8 cellular contexts compared by ENCODE assay signal in genomic region chr12:76621582-76622024, GRCh38.
A peak's percentile ranks its signal among the peaks of the same experiment; 100 is the strongest.
DNase-seq lines count a peak whose midpoint lies in the region; ATAC-seq and TF ChIP-seq lines count a peak whose summit lies in the region.

No MANE protein-coding gene starts in this region.

- H3K4me3 ChIP-seq in SU-DHL-6 (ENCODE audit: insufficient read depth, low read length, poor library complexity, severe bottlenecking) (no peak overlapping the region), retinal pigment epithelial cell (ENCODE audit: low read length) (no peak overlapping the region)

- H3K27me3 ChIP-seq in SU-DHL-6 (ENCODE audit: low read length): no peaks in the 10 kb centered on the region

- peaks cover 4% of the 10 kb centered on the region for H3K4me1 Mint-ChIP-seq in activated naive CD8-positive, alpha-beta T cell treated with anti-CD3 and anti-CD28 coated beads, Interleukin-2, amount 50 U/mL, for 24 hours

- no peak overlapping the region for H3K27ac Mint-ChIP-seq in activated naive CD8-positive, alpha-beta T cell treated with anti-CD3 and anti-CD28 coated beads, Interleukin-2, amount 50 U/mL, for 24 hours

- H3K4me3 Mint-ChIP-seq in activated naive CD8-positive, alpha-beta T cell treated with anti-CD3 and anti-CD28 coated beads, Interleukin-2, amount 50 U/mL, for 24 hours: no peak overlapping the region

- peak; percentile 85 for TF ChIP-seq CTCF in GM12872 (IDR thresholded peaks at IDR 0.05; ENCODE audit: insufficient read depth, low read depth, low read length)
- peak; percentile 66 for TF ChIP-seq CTCF in SU-DHL-6 (IDR thresholded peaks at IDR 0.05; ENCODE audit: insufficient read depth, low read length, poor library complexity, severe bottlenecking)
- peak; percentile 92 for TF ChIP-seq CTCF in retinal pigment epithelial cell (conservative IDR thresholded peaks at IDR 0.05; ENCODE audit: low read depth, low read length)

- DNase-seq in NCI-H128 (lab: John Stamatoyannopoulos, UW; ENCODE audit: unreplicated experiment): peak; percentile 64
- DNase-seq in activated naive CD8-positive, alpha-beta T cell treated with anti-CD3 and anti-CD28 coated beads, Interleukin-2, amount 50 U/mL, for 24 hours: peak; percentile 68
- DNase-seq in left cardiac atrium: peak; percentile 63
- no peak for DNase-seq in retinal pigment epithelial cell (ENCODE audit: low read depth)

- ATAC-seq in HG02610 (IDR thresholded peaks at IDR 0.05; ENCODE audit: unreplicated experiment) (peak; percentile 74), left cardiac atrium (peak; percentile 65 to 86), HG03457 (IDR thresholded peaks at IDR 0.05; ENCODE audit: unreplicated experiment) (no peak)
- peak; percentile 71 for ATAC-seq in activated naive CD8-positive, alpha-beta T cell treated with anti-CD3 and anti-CD28 coated beads, Interleukin-2, amount 50 U/mL, for 24 hours

- no peaks in the 10 kb centered on the region for H4K20me1 ChIP-seq in SU-DHL-6 (ENCODE audit: low read depth, low read length)

- no peak overlapping the region for H3K27ac ChIP-seq in SU-DHL-6 (ENCODE audit: low read depth, low read length)

- no peaks in the 10 kb centered on the region for H3F3A ChIP-seq in SU-DHL-6 (ENCODE audit: insufficient read depth)

- H3K9me2 ChIP-seq in SU-DHL-6 (replicated peaks; ENCODE audit: insufficient read depth, low read length): no peaks in the 10 kb centered on the region

- H3K9ac ChIP-seq in SU-DHL-6 (ENCODE audit: low read length): no peak overlapping the region

- no peaks in the 10 kb centered on the region for H3K79me2 ChIP-seq in SU-DHL-6 (ENCODE audit: insufficient read depth, low read length)

- H3K27me3 Mint-ChIP-seq in activated naive CD8-positive, alpha-beta T cell treated with anti-CD3 and anti-CD28 coated beads, Interleukin-2, amount 50 U/mL, for 24 hours: peaks cover 3% of the 10 kb centered on the region

- intact Hi-C loops in left cardiac atrium (cut with DNase I): loop anchor here (1.0 to 10.0 kb wide), 4 partner anchors 170 to 393 kb away; no protein-coding TSS in a partner anchor

- no peak overlapping the region for H2AFZ ChIP-seq in SU-DHL-6 (ENCODE audit: low read depth, low read length, severe bottlenecking)

- H3K9me3 ChIP-seq in SU-DHL-6 (ENCODE audit: insufficient read depth, low read length): no peaks in the 10 kb centered on the region

- no peaks in the 10 kb centered on the region for H3K36me3 Mint-ChIP-seq in activated naive CD8-positive, alpha-beta T cell treated with anti-CD3 and anti-CD28 coated beads, Interleukin-2, amount 50 U/mL, for 24 hours (ENCODE audit: low read depth)

- H3K9me3 Mint-ChIP-seq in activated naive CD8-positive, alpha-beta T cell treated with anti-CD3 and anti-CD28 coated beads, Interleukin-2, amount 50 U/mL, for 24 hours: no peaks in the 10 kb centered on the region

- no peak overlapping the region for H3K4me2 ChIP-seq in SU-DHL-6 (ENCODE audit: low read depth, low read length, poor library complexity, severe bottlenecking)

- H3K36me3 ChIP-seq in SU-DHL-6 (ENCODE audit: low read length): no peaks in the 10 kb centered on the region
